Comparison of ENCODE assay signal across 1 cellular context in genomic region chr2:205995260-205995659, GRCh38.
TF ChIP-seq lines count a peak whose summit lies in the region.

No MANE protein-coding gene starts in this region.

TF ChIP-seq in HepG2, 621 proteins besides CTCF, POLR2A, EP300 and RAD21 (continued from another document):
- TF ChIP-seq, protein P1, sequence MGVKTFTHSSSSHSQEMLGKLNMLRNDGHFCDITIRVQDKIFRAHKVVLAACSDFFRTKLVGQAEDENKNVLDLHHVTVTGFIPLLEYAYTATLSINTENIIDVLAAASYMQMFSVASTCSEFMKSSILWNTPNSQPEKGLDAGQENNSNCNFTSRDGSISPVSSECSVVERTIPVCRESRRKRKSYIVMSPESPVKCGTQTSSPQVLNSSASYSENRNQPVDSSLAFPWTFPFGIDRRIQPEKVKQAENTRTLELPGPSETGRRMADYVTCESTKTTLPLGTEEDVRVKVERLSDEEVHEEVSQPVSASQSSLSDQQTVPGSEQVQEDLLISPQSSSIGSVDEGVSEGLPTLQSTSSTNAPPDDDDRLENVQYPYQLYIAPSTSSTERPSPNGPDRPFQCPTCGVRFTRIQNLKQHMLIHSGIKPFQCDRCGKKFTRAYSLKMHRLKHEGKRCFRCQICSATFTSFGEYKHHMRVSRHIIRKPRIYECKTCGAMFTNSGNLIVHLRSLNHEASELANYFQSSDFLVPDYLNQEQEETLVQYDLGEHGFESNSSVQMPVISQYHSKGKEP (CRISPR knock-in tag; IDR thresholded peaks at IDR 0.05) = no peak
- no peak for TF ChIP-seq REL (CRISPR knock-in tag; conservative IDR thresholded peaks at IDR 0.05)
- TF ChIP-seq HOXA9 (CRISPR knock-in tag; IDR thresholded peaks at IDR 0.05; ENCODE audit: borderline replicate concordance) = no peak
- TF ChIP-seq, protein P2, sequence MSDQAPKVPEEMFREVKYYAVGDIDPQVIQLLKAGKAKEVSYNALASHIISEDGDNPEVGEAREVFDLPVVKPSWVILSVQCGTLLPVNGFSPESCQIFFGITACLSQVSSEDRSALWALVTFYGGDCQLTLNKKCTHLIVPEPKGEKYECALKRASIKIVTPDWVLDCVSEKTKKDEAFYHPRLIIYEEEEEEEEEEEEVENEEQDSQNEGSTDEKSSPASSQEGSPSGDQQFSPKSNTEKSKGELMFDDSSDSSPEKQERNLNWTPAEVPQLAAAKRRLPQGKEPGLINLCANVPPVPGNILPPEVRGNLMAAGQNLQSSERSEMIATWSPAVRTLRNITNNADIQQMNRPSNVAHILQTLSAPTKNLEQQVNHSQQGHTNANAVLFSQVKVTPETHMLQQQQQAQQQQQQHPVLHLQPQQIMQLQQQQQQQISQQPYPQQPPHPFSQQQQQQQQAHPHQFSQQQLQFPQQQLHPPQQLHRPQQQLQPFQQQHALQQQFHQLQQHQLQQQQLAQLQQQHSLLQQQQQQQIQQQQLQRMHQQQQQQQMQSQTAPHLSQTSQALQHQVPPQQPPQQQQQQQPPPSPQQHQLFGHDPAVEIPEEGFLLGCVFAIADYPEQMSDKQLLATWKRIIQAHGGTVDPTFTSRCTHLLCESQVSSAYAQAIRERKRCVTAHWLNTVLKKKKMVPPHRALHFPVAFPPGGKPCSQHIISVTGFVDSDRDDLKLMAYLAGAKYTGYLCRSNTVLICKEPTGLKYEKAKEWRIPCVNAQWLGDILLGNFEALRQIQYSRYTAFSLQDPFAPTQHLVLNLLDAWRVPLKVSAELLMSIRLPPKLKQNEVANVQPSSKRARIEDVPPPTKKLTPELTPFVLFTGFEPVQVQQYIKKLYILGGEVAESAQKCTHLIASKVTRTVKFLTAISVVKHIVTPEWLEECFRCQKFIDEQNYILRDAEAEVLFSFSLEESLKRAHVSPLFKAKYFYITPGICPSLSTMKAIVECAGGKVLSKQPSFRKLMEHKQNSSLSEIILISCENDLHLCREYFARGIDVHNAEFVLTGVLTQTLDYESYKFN (CRISPR knock-in tag; conservative IDR thresholded peaks at IDR 0.05) = no peak
- TF ChIP-seq STAG1 (CRISPR knock-in tag; IDR thresholded peaks at IDR 0.05) = no peak; the same call in 1 of the 2 replicates
- TF ChIP-seq DBP (CRISPR knock-in tag; IDR thresholded peaks at IDR 0.05; ENCODE audit: not compliant biosample characterization) = no peak
- no peak for TF ChIP-seq TFAP4 (IDR thresholded peaks at IDR 0.05; ENCODE audit: borderline replicate concordance, low read depth)
- TF ChIP-seq SRSF1 (optimal IDR thresholded peaks at IDR 0.05; ENCODE audit: low read depth, low read length) = no peak
- TF ChIP-seq PRDM4 (CRISPR knock-in tag; IDR thresholded peaks at IDR 0.05; ENCODE audit: borderline replicate concordance) = no peak
- no peak for TF ChIP-seq CSRNP2 (CRISPR knock-in tag; conservative IDR thresholded peaks at IDR 0.05; ENCODE audit: low read depth)
- no peak for TF ChIP-seq HHEX (CRISPR knock-in tag; IDR thresholded peaks at IDR 0.05)
